8 cellular contexts compared by ENCODE assay signal in the genomic region with DNA sequence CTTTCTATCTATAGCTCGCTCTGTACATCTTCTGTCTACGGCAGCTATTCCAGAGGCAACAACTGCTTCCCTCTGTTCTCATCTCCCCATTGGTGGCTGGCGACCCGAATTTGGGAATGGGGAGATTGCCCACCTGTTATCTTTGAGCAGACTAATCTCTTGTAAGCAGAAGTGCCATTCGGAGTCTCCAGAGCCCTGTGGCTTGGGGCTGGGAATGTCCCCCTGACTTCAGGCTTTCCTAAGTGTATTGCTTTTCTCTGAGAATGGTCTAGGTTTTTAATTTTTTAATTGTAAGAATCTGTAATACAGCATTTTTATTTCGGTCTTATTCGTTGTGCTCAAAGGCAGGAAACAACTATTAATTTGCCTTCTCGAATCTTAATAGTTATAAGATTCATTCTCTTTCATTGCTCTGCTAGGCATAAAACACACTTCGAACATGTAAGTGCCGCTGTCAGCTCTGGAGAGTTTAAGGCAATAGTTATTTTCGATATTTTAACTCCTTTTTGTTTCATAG. TPM values are rescaled to one million over a fixed set of nuclear protein-coding genes. Genes with fewer than 3 reads are reported as not detected.
DNase-seq lines count a peak whose midpoint lies in the region; ATAC-seq and TF ChIP-seq lines count a peak whose summit lies in the region.

No MANE protein-coding gene starts in this region.

- peaks cover 21 to 34% (median 26%) of the 10 kb centered on the region in 4 donors for H3K4me1 Mint-ChIP-seq in CD4-positive, alpha-beta memory T cell

- H3K36me3 ChIP-seq in CD4-positive, alpha-beta memory T cell (ENCODE audit: insufficient read depth, low read length): no peaks in the 10 kb centered on the region
- H3K36me3 ChIP-seq in colonic mucosa: no peaks in the 10 kb centered on the region

- H3K27ac Mint-ChIP-seq in CD4-positive, alpha-beta memory T cell: peak overlapping the region; percentile 87 to 97 (median 92)

- intact Hi-C loops in CD4-positive, alpha-beta memory T cell (cut with micrococcal nuclease): loop anchor here (2.0 to 5.0 kb wide), 4 partner anchors 120 to 502 kb away; a partner anchor contains a TSS
- intact Hi-C loops in colonic mucosa (cut with DNase I): no loop called here

- no peak for DNase-seq in CD4-positive, alpha-beta memory T cell
- peak; percentile 0 for DNase-seq in NCI-H460 (ENCODE audit: extremely low read depth, low read depth)
- DNase-seq in colonic mucosa: no peak
- DNase-seq in midbrain (lab: John Stamatoyannopoulos, UW): peak; percentile 58
- DNase-seq in NCI-H2227 (lab: John Stamatoyannopoulos, UW; ENCODE audit: unreplicated experiment): no peak
- DNase-seq in islet precursor cell: no peak
- no peak for DNase-seq in SIG-M5 treated with dmso at 0.1 percent for 504 hours (lab: John Stamatoyannopoulos, UW; ENCODE audit: unreplicated experiment)

- peak overlapping the region; percentile 32 to 92 for H3K4me3 ChIP-seq in CD4-positive, alpha-beta memory T cell (ENCODE audit: low read length in 2 of 2)
- peak overlapping the region; percentile 82 for H3K4me3 ChIP-seq in colonic mucosa

- peaks cover 18% of the 10 kb centered on the region for H3K4me1 ChIP-seq in CD4-positive, alpha-beta memory T cell (ENCODE audit: insufficient read depth, low read length)
- H3K4me1 ChIP-seq in colonic mucosa: no peaks in the 10 kb centered on the region

- H3K4me3 Mint-ChIP-seq in CD4-positive, alpha-beta memory T cell: peak overlapping the region; percentile 97 to 99 (median 98)

- peak overlapping the region; percentile 61 for H3K27ac ChIP-seq in CD4-positive, alpha-beta memory T cell (ENCODE audit: low read depth, low read length)
- peak overlapping the region; percentile 88 for H3K27ac ChIP-seq in colonic mucosa

- no peak for TF ChIP-seq CTCF in colonic mucosa (IDR thresholded peaks at IDR 0.05)

- H3K36me3 Mint-ChIP-seq in CD4-positive, alpha-beta memory T cell: peaks cover 13 to 15% of the 10 kb centered on the region in 2 donors

- no peaks in the 10 kb centered on the region for H3K27me3 Mint-ChIP-seq in CD4-positive, alpha-beta memory T cell

- no peaks in the 10 kb centered on the region for H3K27me3 ChIP-seq in CD4-positive, alpha-beta memory T cell (ENCODE audit: insufficient read depth, low read length)
- no peaks in the 10 kb centered on the region for H3K27me3 ChIP-seq in colonic mucosa

- ATAC-seq in GM21526 (IDR thresholded peaks at IDR 0.05; ENCODE audit: low FRiP score, unreplicated experiment): peak; percentile 3

- peak overlapping the region; percentile 84 to 93 for H3K9ac ChIP-seq in colonic mucosa (ENCODE audit: low read depth in 2 of 2, low read length in 2 of 2)

- no peaks in the 10 kb centered on the region for H3K9me3 ChIP-seq in CD4-positive, alpha-beta memory T cell (ENCODE audit: control insufficient read depth in 1 of 2, low read length in 2 of 2)
- H3K9me3 ChIP-seq in colonic mucosa: no peaks in the 10 kb centered on the region

- POLR2A ChIA-PET in CD4-positive, alpha-beta memory T cell (lab: Charles Lee; ENCODE audit: partially characterized antibody): interaction anchor here (1.2 to 2.0 kb wide), 5 partner anchors 8 to 399 kb away, joined by 3 to 16 read pairs (median 6); a partner anchor contains a TSS

- CTCF ChIA-PET in CD4-positive, alpha-beta memory T cell (lab: Charles Lee; ENCODE audit: partially characterized antibody): interaction anchor here (2.0 kb wide), 1 partner anchor 1018 kb away, joined by 6 read pairs; no protein-coding TSS in a partner anchor

- no peaks in the 10 kb centered on the region for H3K9me3 Mint-ChIP-seq in CD4-positive, alpha-beta memory T cell

RNA-seq across cellular contexts. Expression of a gene that starts 0.4 kb away (rescaled TPM):
- 10 to 100 TPM; 19.0 to 20.5 TPM for total RNA-seq in CD4-positive, alpha-beta memory T cell
- 10 to 100 TPM in 1 of 2 donors, 1 to 10 TPM in 1; 9.0 to 11.1 TPM for polyA plus RNA-seq in CD4-positive, alpha-beta memory T cell
- total RNA-seq in NCI-H460 (2014; rRNA removed; shearing (Covaris generic)): 8.3 and 9.2 TPM in 2 replicates
- 5.4 and 9.1 TPM in 2 replicates for polyA plus RNA-seq in NCI-H460 (2014; cell fraction: nucleus; rRNA removed)
- total RNA-seq in colonic mucosa: 10 to 100 TPM; 17.9 to 27.5 TPM

Comparison
In these comparisons a context has a peak if more than half of its experiments do, and no peak if none do; other contexts are left out.
1. DNase-seq: peak in NCI-H460 (single experiment) and midbrain (single experiment); none in CD4-positive, alpha-beta memory T cell (0 of 5), colonic mucosa (single experiment), NCI-H2227 (single experiment), islet precursor cell (single experiment) and SIG-M5 treated with dmso at 0.1 percent for 504 hours (single experiment).